ENCODE assay signal across 8 cellular contexts in genomic region chr16:66517586-66518263, GRCh38. TPM values are rescaled to one million over a fixed set of nuclear protein-coding genes. Genes with fewer than 3 reads are reported as not detected.
DNase-seq lines count a peak whose midpoint lies in the region; FAIRE-seq and TF ChIP-seq lines count a peak whose summit lies in the region.

No MANE protein-coding gene starts in this region.

- H3K4me3 Mint-ChIP-seq in T-helper 2 cell treated with Interferon-gamma antibody and Interleukin-4, amounts not matched to agents 5 μg/mL and 100 μg/mL, for 36 hours: peak overlapping the region; percentile 83

- intact Hi-C loops in ascending aorta (cut with DNase I) (loop anchor here (1.0 to 2.0 kb wide), 3 partner anchors 15 to 33 kb away; partner anchors contain the start of gene TK2), tibial artery (cut with DNase I; ENCODE audit: low total_unique reads) (no loop called here)

- H3K9me3 ChIP-seq in ascending aorta (no peaks in the 10 kb centered on the region), tibial artery (no peaks in the 10 kb centered on the region)

- no peak for FAIRE-seq in H54 (lab: Jason Lieb, UNC)

- TF ChIP-seq POLR2A in H54 (IDR thresholded peaks at IDR 0.05; ENCODE audit: low read depth, low read length): no peak

- H3K36me3 ChIP-seq in ascending aorta: no peaks in the 10 kb centered on the region
- H3K36me3 ChIP-seq in tibial artery: peaks cover 3 to 40% (median 4%) of the 10 kb centered on the region in 3 donors

- H3K4me3 ChIP-seq in ascending aorta (no peak overlapping the region), tibial artery (peak overlapping the region in 1 of 2 donors; percentile 12)

- H3K27ac ChIP-seq in ascending aorta (peak overlapping the region; percentile 98 to 99), tibial artery (peak overlapping the region; percentile 92 to 95)

- no peaks in the 10 kb centered on the region for H3K27me3 Mint-ChIP-seq in T-helper 2 cell treated with Interferon-gamma antibody and Interleukin-4, amounts not matched to agents 5 μg/mL and 100 μg/mL, for 36 hours (ENCODE audit: low read depth)

- TF ChIP-seq CTCF in ascending aorta (IDR thresholded peaks at IDR 0.05) (no peak), tibial artery (IDR thresholded peaks at IDR 0.05) (no peak)

- peaks cover 19 to 56% of the 10 kb centered on the region in 2 donors for H3K4me1 ChIP-seq in ascending aorta
- peaks cover 0 to 67% (median 53%) of the 10 kb centered on the region in 4 donors for H3K4me1 ChIP-seq in tibial artery

- H3K9me3 Mint-ChIP-seq in T-helper 2 cell treated with Interferon-gamma antibody and Interleukin-4, amounts not matched to agents 5 μg/mL and 100 μg/mL, for 36 hours: no peaks in the 10 kb centered on the region

- H3K27ac Mint-ChIP-seq in T-helper 2 cell treated with Interferon-gamma antibody and Interleukin-4, amounts not matched to agents 5 μg/mL and 100 μg/mL, for 36 hours: peak overlapping the region; percentile 93

- peaks cover 18% of the 10 kb centered on the region for H3K36me3 Mint-ChIP-seq in T-helper 2 cell treated with Interferon-gamma antibody and Interleukin-4, amounts not matched to agents 5 μg/mL and 100 μg/mL, for 36 hours (ENCODE audit: low read depth)

- H3K27me3 ChIP-seq in ascending aorta (no peaks in the 10 kb centered on the region), tibial artery (no peaks in the 10 kb centered on the region)

- H3K4me1 Mint-ChIP-seq in T-helper 2 cell treated with Interferon-gamma antibody and Interleukin-4, amounts not matched to agents 5 μg/mL and 100 μg/mL, for 36 hours (ENCODE audit: low read depth): peaks cover 69% of the 10 kb centered on the region

- DNase-seq in T-helper 2 cell treated with Interferon-gamma antibody and Interleukin-4, amounts not matched to agents 5 μg/mL and 100 μg/mL, for 36 hours (ENCODE audit: low spot score): no peak
- no peak for DNase-seq in T-helper 2 cell
- DNase-seq in ascending aorta (ENCODE audit: low spot score in 2 of 2): no peak
- DNase-seq in mesenteric fat pad (ENCODE audit: low spot score): peak; percentile 62
- no peak for DNase-seq in tibial artery
- DNase-seq in activated effector memory CD4-positive, alpha-beta T cell treated with Interleukin-2 at 50 U/mL for 16 hours: no peak
- no peak for DNase-seq in NCI-H2029 (lab: John Stamatoyannopoulos, UW)
- no peak for DNase-seq in H54 (ENCODE audit: insufficient read length, low spot score)

RNA-seq across cellular contexts. Expression of gene TK2, which starts 32.2 kb away (rescaled TPM):
- total RNA-seq in ascending aorta (21.5 TPM), mesenteric fat pad (58.3 TPM)

RNA-seq across cellular contexts. Expression of gene CKLF, which starts 34.7 kb away (rescaled TPM):
- total RNA-seq in ascending aorta: not detected
- total RNA-seq in mesenteric fat pad: 41.6 TPM

RNA-seq across cellular contexts. Expression of gene CMTM1, which starts 48.5 kb away (rescaled TPM):
- total RNA-seq in ascending aorta (not detected), mesenteric fat pad (6.4 TPM)

Comparison
In these comparisons a context has a peak if more than half of its experiments do, and no peak if none do; other contexts are left out.
1. RNA of gene CKLF, which starts 34.7 kb away (total RNA-seq): 41.6 TPM in mesenteric fat pad (single experiment); not detected in ascending aorta (single experiment); every median in the first group is over 10 times any median in the second.